ENCODE assay signal across 1 cellular context in genomic region chr11:130585545-130585944, GRCh38.
TF ChIP-seq lines count a peak whose summit lies in the region.

No MANE protein-coding gene starts in this region.

TF ChIP-seq in H1, 55 proteins besides CTCF, POLR2A, EP300 and RAD21:
- TF ChIP-seq ZNF274 (IDR thresholded peaks at IDR 0.05; ENCODE audit: borderline replicate concordance, extremely low read depth, low read length) = no peak
- no peak for TF ChIP-seq TAF1 (IDR thresholded peaks at IDR 0.05; ENCODE audit: low read depth, low read length)
- no peak for TF ChIP-seq MAFK (IDR thresholded peaks at IDR 0.05; ENCODE audit: low read depth, low read length)
- TF ChIP-seq SP1 (IDR thresholded peaks at IDR 0.05; ENCODE audit: low read depth, low read length) = no peak
- TF ChIP-seq POU5F1 (IDR thresholded peaks at IDR 0.05; ENCODE audit: low read depth, low read length) = no peak
- TF ChIP-seq GTF2F1 (IDR thresholded peaks at IDR 0.05; ENCODE audit: borderline replicate concordance, low read depth, low read length) = no peak
- no peak for TF ChIP-seq PHF8 (conservative IDR thresholded peaks at IDR 0.05; ENCODE audit: low read depth, low read length)
- no peak for TF ChIP-seq SIN3A (conservative IDR thresholded peaks at IDR 0.05 in 1 of 2, IDR thresholded peaks at IDR 0.05 in 1 of 2; ENCODE audit: low read depth in 1 of 2, low read length in 2 of 2)
- no peak for TF ChIP-seq SRF (IDR thresholded peaks at IDR 0.05; ENCODE audit: low read depth, low read length)
- TF ChIP-seq TBP (IDR thresholded peaks at IDR 0.05; ENCODE audit: low read depth, low read length) = no peak
- no peak for TF ChIP-seq MAX (IDR thresholded peaks at IDR 0.05)
- no peak for TF ChIP-seq ATF2 (IDR thresholded peaks at IDR 0.05; ENCODE audit: low read length)
- TF ChIP-seq CHD1 (IDR thresholded peaks at IDR 0.05; ENCODE audit: low read depth, low read length) = no peak
- TF ChIP-seq RBBP5 (IDR thresholded peaks at IDR 0.05; ENCODE audit: borderline replicate concordance, low read depth, low read length) = no peak
- no peak for TF ChIP-seq RXRA (IDR thresholded peaks at IDR 0.05; ENCODE audit: insufficient read depth, low read depth, low read length)
- no peak for TF ChIP-seq YY1 (IDR thresholded peaks at IDR 0.05; ENCODE audit: low read depth, low read length)
- no peak for TF ChIP-seq ATF3 (IDR thresholded peaks at IDR 0.05; ENCODE audit: insufficient read depth, low read depth, low read length)
